In the genomic region with DNA sequence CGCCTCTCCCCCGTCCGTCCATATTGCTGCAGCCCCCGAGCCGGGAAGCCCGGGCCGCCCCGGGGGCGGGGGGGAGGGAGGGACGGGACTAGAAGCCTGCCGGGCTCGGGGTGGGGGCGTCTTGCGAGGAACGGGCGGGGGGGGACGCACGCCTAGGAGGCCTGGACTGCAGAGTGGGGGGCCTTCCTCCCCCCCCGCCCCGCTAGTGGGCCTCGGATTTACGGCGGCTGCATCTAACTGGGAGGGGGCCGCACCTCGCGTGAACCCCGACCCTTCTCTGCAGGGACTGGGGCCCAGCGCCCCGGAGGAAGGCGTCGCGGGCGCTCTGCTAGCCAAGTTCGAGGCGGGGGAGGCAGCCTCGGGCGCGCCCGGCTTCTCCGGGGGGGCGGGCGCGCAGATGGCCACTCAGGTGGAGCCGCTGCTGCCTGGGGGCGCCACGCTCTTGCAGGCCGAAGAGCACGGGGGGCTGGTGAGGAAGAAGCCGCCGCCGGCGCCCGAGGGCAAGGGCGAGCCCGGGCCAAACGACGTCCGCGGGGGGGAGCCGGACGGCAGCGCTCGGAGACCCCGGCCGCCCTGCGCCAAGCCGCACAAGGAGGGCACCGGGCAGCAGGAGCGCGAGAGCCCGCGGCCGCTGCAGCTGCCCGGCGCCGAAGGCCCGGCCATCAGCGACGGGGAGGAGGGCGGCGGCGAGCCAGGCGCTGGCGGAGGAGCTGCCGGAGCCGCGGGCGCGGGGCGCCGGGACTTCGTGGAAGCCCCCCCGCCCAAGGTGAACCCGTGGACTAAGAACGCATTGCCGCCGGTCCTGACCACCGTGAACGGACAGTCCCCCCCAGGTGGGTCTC, we compare ENCODE assay signal across 8 cellular contexts. TPM values are rescaled to one million over a fixed set of nuclear protein-coding genes. Genes with fewer than 3 reads are reported as not detected.
DNase-seq lines count a peak whose midpoint lies in the region; ATAC-seq, FAIRE-seq and TF ChIP-seq lines count a peak whose summit lies in the region.

TSS of gene LARP1 (plus strand) at position 17 of the 842 bp plus-strand sequence. CDS start at position 398, 381 bp downstream.

- H3K27ac ChIP-seq in PC-3 (ENCODE audit: low read length): peak within 1 kb of the TSS; percentile 84
- H3K27ac ChIP-seq in brain microvascular endothelial cell: peak within 1 kb of the TSS; percentile 87
- peak within 1 kb of the TSS; percentile 89 to 96 for H3K27ac ChIP-seq in small intestine (ENCODE audit: low read depth in 1 of 2, low read length in 1 of 2)

- no peaks in the 10 kb centered on the region for H3K9me3 ChIP-seq in PC-3 (ENCODE audit: low read length)
- H3K9me3 ChIP-seq in small intestine (ENCODE audit: control insufficient read depth, low read depth): no peaks in the 10 kb centered on the region

- H3K4me3 ChIP-seq in PC-3 (ENCODE audit: low read length) (peak within 1 kb of the TSS; percentile 96), brain microvascular endothelial cell (ENCODE audit: low read depth, low read length) (peak within 1 kb of the TSS; percentile 87), small intestine (ENCODE audit: low read depth in 1 of 2, low read length in 2 of 2) (peak within 1 kb of the TSS; percentile 73 to 99)

- BruUV-seq in PC-3 (replicated peaks; lab: Mats Ljungman, UMichigan): no TSS peak

- H3K79me2 ChIP-seq in PC-3 (ENCODE audit: low read length): peaks cover 67% of the 10 kb centered on the region

- 0 to 1% (median 1%) methylated on average over 42 to 99 of the region's 99 CpGs for WGBS in small intestine, 3 donors

- no peaks in the 10 kb centered on the region for H3K9me3 Mint-ChIP-seq in immature natural killer cell

- no peak for FAIRE-seq in small intestine (lab: Jason Lieb, UNC)

- peaks cover 32% of the 10 kb centered on the region for H3K4me1 ChIP-seq in PC-3 (ENCODE audit: insufficient read depth, low read length)
- H3K4me1 ChIP-seq in small intestine (ENCODE audit: control insufficient read depth in 2 of 2, insufficient read depth in 1 of 2, low read depth in 1 of 2, low read length in 1 of 2): peaks cover 0 to 7% of the 10 kb centered on the region in 2 donors

- H3K27me3 ChIP-seq in PC-3 (ENCODE audit: low read length): no peaks in the 10 kb centered on the region
- H3K27me3 ChIP-seq in brain microvascular endothelial cell (replicated peaks): no peaks in the 10 kb centered on the region
- no peaks in the 10 kb centered on the region for H3K27me3 ChIP-seq in small intestine (ENCODE audit: control insufficient read depth in 2 of 2, insufficient read depth in 2 of 2, low read length in 2 of 2)

- peak; percentile 4 for ATAC-seq in HG02610 (IDR thresholded peaks at IDR 0.05; ENCODE audit: unreplicated experiment)
- ATAC-seq in PC-3: peak; percentile 7

- H3K36me3 ChIP-seq in PC-3 (ENCODE audit: low read depth, low read length) (no peaks in the 10 kb centered on the region), brain microvascular endothelial cell (replicated peaks) (no peaks in the 10 kb centered on the region), small intestine (ENCODE audit: control insufficient read depth in 2 of 2, insufficient read depth in 2 of 2, low read length in 2 of 2) (no peaks in the 10 kb centered on the region)

- peak; percentile 21 for DNase-seq in NCI-H1092 treated with DMSO at 0.1 percent for 48 hours (lab: John Stamatoyannopoulos, UW)
- DNase-seq in NCI-H1092 (lab: John Stamatoyannopoulos, UW): no peak
- DNase-seq in PC-3: no peak
- DNase-seq in brain microvascular endothelial cell: no peak
- peak in 1 of 3 donors; percentile 26 for DNase-seq in immature natural killer cell
- peak; percentile 39 for DNase-seq in small intestine
- DNase-seq in SHP77 (lab: John Stamatoyannopoulos, UW): no peak

- H3F3A ChIP-seq in PC-3 (ENCODE audit: low read length, unreplicated experiment): no peaks in the 10 kb centered on the region

- H3K9me2 ChIP-seq in PC-3 (replicated peaks; ENCODE audit: low read length): no peaks in the 10 kb centered on the region

- POLR2A ChIA-PET in PC-3 (lab: Charles Lee; ENCODE audit: unreplicated experiment): no interaction called here

- TF ChIP-seq CTCF in PC-3 (conservative IDR thresholded peaks at IDR 0.05; ENCODE audit: low read depth, low read length): no peak
- TF ChIP-seq CTCF in brain microvascular endothelial cell (IDR thresholded peaks at IDR 0.05; ENCODE audit: low read depth, low read length, missing control alignments): no peak

- H3K4me3 Mint-ChIP-seq in immature natural killer cell: peak within 1 kb of the TSS; percentile 95 to 99 (median 97)

- H3K27ac Mint-ChIP-seq in immature natural killer cell: peak within 1 kb of the TSS; percentile 93 to 98 (median 94)

- intact Hi-C loops in PC-3 (cut with micrococcal nuclease): loop anchor here (1.0 to 10.0 kb wide), 5 partner anchors 57 to 189 kb away; partner anchors contain the start of genes CNOT8 and MRPL22

- H3K9ac ChIP-seq in PC-3 (ENCODE audit: low read length): peak within 1 kb of the TSS; percentile 99

- in situ Hi-C loops in brain microvascular endothelial cell (cut with HindIII; ENCODE audit: low pct_ligation_motif_present, low sequenced_read_pairs): no loop called here

- no peaks in the 10 kb centered on the region for H3K36me3 Mint-ChIP-seq in immature natural killer cell

- H4K20me1 ChIP-seq in PC-3 (ENCODE audit: low read length): peaks cover 30% of the 10 kb centered on the region

- H3K27me3 Mint-ChIP-seq in immature natural killer cell (ENCODE audit: low read depth in 3 of 3): peaks cover 5 to 9% (median 6%) of the 10 kb centered on the region in 3 donors

- peak within 1 kb of the TSS; percentile 99 for H2AFZ ChIP-seq in PC-3 (ENCODE audit: low read length)

- H3K4me2 ChIP-seq in PC-3 (ENCODE audit: low read length): peak within 1 kb of the TSS; percentile 95

- CTCF ChIA-PET in PC-3 (lab: Charles Lee): no interaction called here

- H3K4me1 Mint-ChIP-seq in immature natural killer cell: peaks cover 45 to 56% of the 10 kb centered on the region in 2 donors

RNA-seq across cellular contexts. Expression of gene LARP1, which starts in this region (rescaled TPM):
- total RNA-seq in PC-3 (2014; rRNA removed): 63.9 and 123 TPM in 2 replicates
- polyA plus RNA-seq in immature natural killer cell (10 to 100 TPM in 1 of 3 donors, 1 to 10 TPM in 2; 3.9 to 18.2 (median 5.0) TPM), small intestine (10 to 100 TPM; 16.8 to 63.2 (median 22.8) TPM)

Comparison
In these comparisons a context has a peak if more than half of its experiments do, and no peak if none do; other contexts are left out.
1. DNase-seq: peak in NCI-H1092 treated with DMSO at 0.1 percent for 48 hours (single experiment) and small intestine (single experiment); none in NCI-H1092 (single experiment), PC-3 (single experiment), brain microvascular endothelial cell (single experiment) and SHP77 (0 of 2).
2. Peak in every context shown above with its lines, with median percentiles within 50 percentile points of each other: H3K27ac ChIP-seq and H3K4me3 ChIP-seq.